Comparison of ENCODE assay signal across 17 cellular contexts in genomic region chr22:23704062-23704461, GRCh38. TPM values are rescaled to one million over a fixed set of nuclear protein-coding genes. Genes with fewer than 3 reads are reported as not detected.
"Had no signal": no experiment of that assay in that cellular context is flagged by ENCODE, and none has a peak within 500 bp of the region (broad histone marks: within the 10 kb centered on the region; RNA-seq: fewer than 3 reads in every experiment).

No MANE protein-coding gene starts in this region.

- H3K9me3 ChIP-seq: heart left ventricle, psoas muscle, sigmoid colon, upper lobe of left lung had no signal

- H3K27ac ChIP-seq: coronary artery, heart left ventricle, psoas muscle, sigmoid colon, upper lobe of left lung had no signal

- H3K9me3 Mint-ChIP-seq: natural killer cell treated with Interleukin-12 subunit alpha and Interleukin-12 subunit beta and Interleukin-15 and Interleukin-18, amount 100 ng/mL, for 72 hours had no signal

- ATAC-seq: heart left ventricle, left lobe of liver, psoas muscle had no signal

- H3K27me3 Mint-ChIP-seq: natural killer cell treated with Interleukin-12 subunit alpha and Interleukin-12 subunit beta and Interleukin-15 and Interleukin-18, amount 100 ng/mL, for 72 hours had no signal

- H3K4me1 ChIP-seq: psoas muscle, sigmoid colon, upper lobe of left lung had no signal

- H3K4me3 ChIP-seq: coronary artery, heart left ventricle, psoas muscle, sigmoid colon, upper lobe of left lung had no signal

- H3K27me3 ChIP-seq: heart left ventricle, sigmoid colon, upper lobe of left lung had no signal

- DNase-seq: caudate nucleus; effector CD4-positive, alpha-beta T cell; heart left ventricle; islet precursor cell; mammary epithelial cell; nucleus accumbens; psoas muscle; sigmoid colon; stimulated activated CD4-positive, alpha-beta T cell treated with anti-CD3 and anti-CD28 coated beads, Interleukin-2, amount 100 ng/mL, for 24 hours; stimulated activated naive CD4-positive, alpha-beta T cell treated with Interleukin-2 at 50 U/mL for 16 hours; upper lobe of left lung had no signal

RNA-seq across cellular contexts. Expression of gene RGL4, which starts 13.2 kb away (rescaled TPM):
- total RNA-seq: endothelial cell of umbilical vein, frontal cortex, left lobe of liver, mammary epithelial cell, sigmoid colon, temporal lobe had no signal

RNA-seq across cellular contexts. Expression of gene VPREB3, which starts 50.2 kb away (rescaled TPM):
- total RNA-seq: endothelial cell of umbilical vein, frontal cortex, mammary epithelial cell, sigmoid colon, temporal lobe had no signal

RNA-seq across cellular contexts. Expression of gene C22orf15, which starts 58.7 kb away (rescaled TPM):
- total RNA-seq: endothelial cell of umbilical vein, frontal cortex, heart left ventricle, left lobe of liver, mammary epithelial cell had no signal
